8 cellular contexts compared by ENCODE assay signal in genomic region chrX:39445336-39445735, GRCh38.
DNase-seq lines count a peak whose midpoint lies in the region; ATAC-seq, FAIRE-seq and TF ChIP-seq lines count a peak whose summit lies in the region.

No MANE protein-coding gene starts in this region.

- peak; percentile 49 to 63; a peak in 3 of 4 replicates for TF ChIP-seq RAD21 in H1 (IDR thresholded peaks at IDR 0.05 in 1 of 2, conservative IDR thresholded peaks at IDR 0.05 in 1 of 2; ENCODE audit: low read depth in 2 of 2, low read length in 2 of 2)

- ATAC-seq in HG02840 (IDR thresholded peaks at IDR 0.05; ENCODE audit: low FRiP score, unreplicated experiment) (no peak), GM19023 (IDR thresholded peaks at IDR 0.05; ENCODE audit: unreplicated experiment) (no peak)

- no peak overlapping the region for H4K8ac ChIP-seq in H1 (ENCODE audit: extremely low read depth, insufficient read depth, low read length)

- H3K9me3 ChIP-seq in H1 (ENCODE audit: insufficient read depth in 2 of 2, low read depth in 1 of 2, low read length in 1 of 2) = no peaks in the 10 kb centered on the region

- no peak for FAIRE-seq in H1 (lab: Jason Lieb, UNC)

- H2BK5ac ChIP-seq in H1 (ENCODE audit: low read depth, low read length) = no peak overlapping the region

- CTCF ChIA-PET in H1 (lab: Charles Lee; ENCODE audit: partially characterized antibody) = interaction anchor here (0.7 kb wide), 1 partner anchor 9 kb away, joined by 3 read pairs; no protein-coding TSS in a partner anchor

- H3K18ac ChIP-seq in H1 (ENCODE audit: extremely low read depth, low read length) = no peak overlapping the region

- TF ChIP-seq EP300 in H1 (IDR thresholded peaks at IDR 0.05; ENCODE audit: borderline replicate concordance in 1 of 2, low read depth in 2 of 2, low read length in 2 of 2) = no peak

- no peak overlapping the region for H3K9ac ChIP-seq in H1 (replicated peaks in 1 of 4; ENCODE audit: extremely low read depth in 1 of 4, low read depth in 3 of 4, low read length in 3 of 4)

- TF ChIP-seq POLR2A in H1 (IDR thresholded peaks at IDR 0.05; ENCODE audit: control extremely low read depth in 1 of 2, low read depth in 2 of 2, low read length in 2 of 2) = no peak

- TF ChIP-seq CTCF in WI38 (IDR thresholded peaks at IDR 0.05; ENCODE audit: low read depth, low read length) = peak; percentile 2; the same call in 1 of the 2 replicates
- TF ChIP-seq CTCF in H1 (IDR thresholded peaks at IDR 0.05; ENCODE audit: control extremely low read depth in 1 of 3, insufficient read depth in 1 of 3, low read depth in 1 of 3, low read length in 3 of 3) = peak; percentile 34 to 56 (median 42); a peak in 3 of 4 replicates

- no peaks in the 10 kb centered on the region for H3K27me3 ChIP-seq in H1 (replicated peaks in 1 of 4; ENCODE audit: control insufficient read depth in 3 of 4, extremely low read depth in 1 of 4, insufficient read depth in 3 of 4, low read length in 3 of 4)

- no peaks in the 10 kb centered on the region for H3K4me1 ChIP-seq in H1 (replicated peaks in 1 of 4; ENCODE audit: control insufficient read depth in 3 of 4, insufficient read depth in 4 of 4, low read length in 3 of 4)

- H4K20me1 ChIP-seq in H1 (replicated peaks in 1 of 2; ENCODE audit: control insufficient read depth in 1 of 2, insufficient read depth in 2 of 2, low read length in 2 of 2) = no peaks in the 10 kb centered on the region

- peak; percentile 8 for DNase-seq in NCI-H2196 (lab: John Stamatoyannopoulos, UW; ENCODE audit: unreplicated experiment)
- DNase-seq in NCI-H2196 treated with DMSO at 0.1 percent for 48 hours (lab: John Stamatoyannopoulos, UW; ENCODE audit: unreplicated experiment) = no peak
- DNase-seq in H1 (ENCODE audit: low read depth in 1 of 2, low spot score in 2 of 2) = peak in 1 of 2 experiments; percentile 73
- peak; percentile 27 for DNase-seq in stimulated activated CD8-positive, alpha-beta memory T cell treated with anti-CD3 and anti-CD28 coated beads, Interleukin-15, amount 100 ng/mL, for 1 hour (ENCODE audit: low read depth)
- DNase-seq in NCI-H1930 (lab: John Stamatoyannopoulos, UW) = no peak

- H3K4me3 ChIP-seq in WI38 (ENCODE audit: low read depth, low read length) = no peak overlapping the region
- no peak overlapping the region for H3K4me3 ChIP-seq in H1 (ENCODE audit: extremely low read depth in 1 of 4, insufficient read depth in 2 of 4, low read depth in 3 of 4, low read length in 4 of 4)

- H3K23ac ChIP-seq in H1 (ENCODE audit: insufficient read length) = no peak overlapping the region

- no peak overlapping the region for H2BK20ac ChIP-seq in H1 (ENCODE audit: low read length)

- H2AFZ ChIP-seq in H1 (ENCODE audit: low read length) = no peak overlapping the region

- no peak overlapping the region for H2BK12ac ChIP-seq in H1 (ENCODE audit: low read depth, low read length)

- H4K5ac ChIP-seq in H1 (ENCODE audit: insufficient read length, low read depth, low read length) = no peak overlapping the region

- H3K4me2 ChIP-seq in H1 (ENCODE audit: insufficient read depth in 1 of 2, low read depth in 2 of 2, low read length in 2 of 2) = no peak overlapping the region

- no peak overlapping the region for H4K91ac ChIP-seq in H1 (replicated peaks; ENCODE audit: insufficient read length, low read length)

- WGBS in H1 (ENCODE audit: extremely low coverage in 1 of 2, insufficient coverage in 1 of 2, insufficient read length in 1 of 2, insufficient replicate concordance in 2 of 2, low coverage in 1 of 2, low lambda C conversion rate in 2 of 2, missing lambda C conversion rate in 1 of 2), 2 experiments = 85% methylated on average over 4 of the region's 4 CpGs; no CpG with 5 or more reads in 1 of the 2 experiments

- H3K79me2 ChIP-seq in H1 (ENCODE audit: control insufficient read depth in 1 of 2, insufficient read depth in 2 of 2, low read length in 2 of 2) = no peaks in the 10 kb centered on the region

- no peak overlapping the region for H2BK120ac ChIP-seq in H1 (replicated peaks; ENCODE audit: low read depth, low read length)

- no peaks in the 10 kb centered on the region for H3K36me3 ChIP-seq in H1 (ENCODE audit: control insufficient read depth in 2 of 4, insufficient read depth in 4 of 4, low read length in 3 of 4)

- H3K23me2 ChIP-seq in H1 (ENCODE audit: low read depth, low read length) = peaks cover 2% of the 10 kb centered on the region; the same call in 1 of the 2 replicates

- H3K56ac ChIP-seq in H1 (replicated peaks; ENCODE audit: insufficient read length, low read depth, low read length) = no peak overlapping the region

- H3K14ac ChIP-seq in H1 (ENCODE audit: insufficient read length) = no peak overlapping the region

- POLR2A ChIA-PET in H1 (lab: Charles Lee; ENCODE audit: partially characterized antibody) = no interaction called here

- no peak overlapping the region for H2AK5ac ChIP-seq in H1 (ENCODE audit: low read depth, low read length)

- no peaks in the 10 kb centered on the region for H3K79me1 ChIP-seq in H1 (ENCODE audit: low read depth, low read length)

- no peak overlapping the region for H3K27ac ChIP-seq in H1 (ENCODE audit: low read depth, low read length)

- no peak overlapping the region for H2BK15ac ChIP-seq in H1 (ENCODE audit: low read length)

- no peak overlapping the region for H3K4ac ChIP-seq in H1 (replicated peaks; ENCODE audit: insufficient read length, low read depth, low read length)

TF ChIP-seq in H1, 55 proteins besides CTCF, POLR2A, EP300 and RAD21:
- no peak for TF ChIP-seq SRF (IDR thresholded peaks at IDR 0.05; ENCODE audit: low read depth, low read length)
- no peak for TF ChIP-seq CREB1 (IDR thresholded peaks at IDR 0.05)
- TF ChIP-seq TBP (IDR thresholded peaks at IDR 0.05; ENCODE audit: low read depth, low read length) = peak; percentile 52; the same call in 1 of the 2 replicates
- TF ChIP-seq GABPA (IDR thresholded peaks at IDR 0.05; ENCODE audit: borderline replicate concordance, insufficient read depth, low read length) = no peak
- TF ChIP-seq POU5F1 (IDR thresholded peaks at IDR 0.05; ENCODE audit: low read depth, low read length) = no peak
- TF ChIP-seq SP1 (IDR thresholded peaks at IDR 0.05; ENCODE audit: low read depth, low read length) = no peak
- no peak for TF ChIP-seq POLR2AphosphoS5 (IDR thresholded peaks at IDR 0.05; ENCODE audit: low read depth, low read length)
- no peak for TF ChIP-seq KDM4A (IDR thresholded peaks at IDR 0.05; ENCODE audit: low read depth, low read length, severe bottlenecking)

Comparison
In these comparisons a context has a peak if more than half of its experiments do, and no peak if none do; other contexts are left out.
1. DNase-seq: peak in NCI-H2196 (single experiment) and stimulated activated CD8-positive, alpha-beta memory T cell treated with anti-CD3 and anti-CD28 coated beads, Interleukin-15, amount 100 ng/mL, for 1 hour (single experiment); none in NCI-H2196 treated with DMSO at 0.1 percent for 48 hours (single experiment) and NCI-H1930 (0 of 2).